In genomic region chr18:12046751-12047335, GRCh38 we compare ENCODE assay signal across 24 cellular contexts. TPM values are rescaled to one million over a fixed set of nuclear protein-coding genes. Genes with fewer than 3 reads are reported as not detected.
A peak's percentile ranks its signal among the peaks of the same experiment; 100 is the strongest.
DNase-seq lines count a peak whose midpoint lies in the region; ATAC-seq, FAIRE-seq and TF ChIP-seq lines count a peak whose summit lies in the region.
"Had no signal": no experiment of that assay in that cellular context is flagged by ENCODE, and none has a peak within 500 bp of the region (broad histone marks: within the 10 kb centered on the region; RNA-seq: fewer than 3 reads in every experiment).

No MANE protein-coding gene starts in this region.

- H3K36me3 ChIP-seq in K562 (ENCODE audit: control insufficient read depth, insufficient read depth, low read length) (no peaks in the 10 kb centered on the region), keratinocyte (ENCODE audit: control insufficient read depth in 2 of 2, extremely low read depth in 1 of 2, insufficient read depth in 2 of 2, low read length in 2 of 2) (no peaks in the 10 kb centered on the region), SK-N-SH (replicated peaks in 1 of 2; ENCODE audit: control insufficient read depth in 1 of 2, insufficient read depth in 2 of 2, low read length in 1 of 2) (no peaks in the 10 kb centered on the region)
- H3K36me3 ChIP-seq: tibial artery had no signal

- peak; percentile 62 for ATAC-seq in K562
- ATAC-seq in HG03571 (IDR thresholded peaks at IDR 0.05; ENCODE audit: unreplicated experiment): no peak
- ATAC-seq in GM18867 (IDR thresholded peaks at IDR 0.05; ENCODE audit: unreplicated experiment): no peak
- ATAC-seq: activated CD4-positive, CD25-positive, alpha-beta regulatory T cell treated with anti-CD3 and anti-CD28 coated beads, Interleukin-2, amount 50 U/mL, for 24 hours had no signal

- H2BK5ac ChIP-seq in H9 (ENCODE audit: insufficient read length, low read length): no peak overlapping the region

- H3K9me1 ChIP-seq in K562 (ENCODE audit: control insufficient read depth, insufficient read depth, low read length) (no peaks in the 10 kb centered on the region), keratinocyte (ENCODE audit: control insufficient read depth, extremely low read depth, insufficient read depth, low read length) (no peaks in the 10 kb centered on the region)

- H2BK12ac ChIP-seq in H9 (ENCODE audit: insufficient read length, low read depth, low read length): no peak overlapping the region

- no peak overlapping the region for H2BK120ac ChIP-seq in H9 (ENCODE audit: low read depth, low read length, poor library complexity, severe bottlenecking)

- H4K20me1 ChIP-seq in H9 (ENCODE audit: control insufficient read depth, insufficient read depth, insufficient read length): no peaks in the 10 kb centered on the region
- H4K20me1 ChIP-seq in K562 (replicated peaks; ENCODE audit: control insufficient read depth, insufficient read depth, low read length): no peaks in the 10 kb centered on the region; the same call in 1 of the 2 replicates
- no peaks in the 10 kb centered on the region for H4K20me1 ChIP-seq in keratinocyte (ENCODE audit: control insufficient read depth, extremely low read depth, insufficient read depth, low read length)
- no peaks in the 10 kb centered on the region for H4K20me1 ChIP-seq in SK-N-SH (ENCODE audit: insufficient read depth)

- no peak overlapping the region for H2BK20ac ChIP-seq in H9 (ENCODE audit: low read depth, low read length, poor library complexity, severe bottlenecking)

- H3K79me1 ChIP-seq in H9 (ENCODE audit: insufficient read depth, low read depth, low read length, poor library complexity, severe bottlenecking): no peaks in the 10 kb centered on the region

- no peak overlapping the region for H3K4ac ChIP-seq in H9 (ENCODE audit: low read depth, low read length)

- POLR2A ChIA-PET in K562 (lab: Yijun Ruan, JAX): no interaction called here
- POLR2A ChIA-PET in SK-N-SH (lab: Yijun Ruan, JAX): no interaction called here

- H3K27me3 ChIP-seq in H9 (ENCODE audit: insufficient read depth, low read length) (no peaks in the 10 kb centered on the region), K562 (ENCODE audit: control insufficient read depth in 2 of 2, insufficient read depth in 2 of 2, low read length in 2 of 2) (peaks cover 2 to 24% of the 10 kb centered on the region in 2 experiments; a peak in 3 of 5 replicates), keratinocyte (ENCODE audit: control insufficient read depth, extremely low read depth, insufficient read depth, low read length) (no peaks in the 10 kb centered on the region), SK-N-SH (ENCODE audit: insufficient read depth) (peaks cover 48% of the 10 kb centered on the region)
- H3K27me3 ChIP-seq: tibial artery had no signal

- H2AK5ac ChIP-seq in H9 (ENCODE audit: insufficient read length, low read length): no peak overlapping the region

- no peak for TF ChIP-seq POLR2A in K562 (conservative IDR thresholded peaks at IDR 0.05)

- no peaks in the 10 kb centered on the region for H3K9me2 ChIP-seq in SK-N-SH

- dilution Hi-C loops in keratinocyte (cut with MboI; ENCODE audit: extremely low pct_ligation_motif_present, low sequenced_read_pairs): no loop called here

- WGBS in H9 (ENCODE audit: extremely low coverage, insufficient read length, low lambda C conversion rate): no CpG with 5 or more reads among the region's 12 CpGs
- WGBS in K562 (ENCODE audit: insufficient coverage, low coverage, missing lambda C conversion rate): 2% methylated on average over 11 of the region's 12 CpGs
- 18% methylated on average over 7 of the region's 12 CpGs for WGBS in SK-N-SH (ENCODE audit: low lambda C conversion rate)

- CTCF ChIA-PET in K562 (lab: Yijun Ruan, JAX; ENCODE audit: low intra/inter-chr PET ratio) (no interaction called here), SK-N-SH (lab: Yijun Ruan, JAX) (interaction anchor here (0.6 kb wide), 1 partner anchor 8 kb away, joined by 5 read pairs; no protein-coding TSS in a partner anchor)

- TF ChIP-seq RAD21 in K562 (CRISPR knock-in tag; conservative IDR thresholded peaks at IDR 0.05 in 1 of 2, IDR thresholded peaks at IDR 0.05 in 1 of 2): peak in 1 of 2 experiments; percentile 22; a peak in 1 of 4 replicates
- TF ChIP-seq RAD21 in SK-N-SH (IDR thresholded peaks at IDR 0.05; ENCODE audit: low read length): no peak

- FAIRE-seq in K562 (lab: Jason Lieb, UNC) (no peak), keratinocyte (lab: Jason Lieb, UNC) (no peak)
- FAIRE-seq: frontal cortex, H54 had no signal

- no peak overlapping the region for H4K5ac ChIP-seq in H9 (ENCODE audit: insufficient read length, low read depth, low read length)

- no TSS peak for BruUV-seq in K562 (replicated peaks; lab: Mats Ljungman, UMichigan)

- H3K4me3 ChIP-seq in K562 (no peak overlapping the region), keratinocyte (ENCODE audit: control insufficient read depth in 2 of 3, extremely low read depth in 1 of 3, insufficient read depth in 2 of 3, low read depth in 1 of 3, low read length in 3 of 3) (no peak overlapping the region), SK-N-SH (ENCODE audit: low read depth in 2 of 2, low read length in 1 of 2) (no peak overlapping the region)
- H3K4me3 ChIP-seq: tibial artery had no signal

- peak; percentile 48 for DNase-seq in D341Med (ENCODE audit: low spot score)
- DNase-seq in H9: no peak
- DNase-seq in K562 (ENCODE audit: extremely low read depth in 1 of 4, low spot score in 3 of 4): no peak
- no peak for DNase-seq in keratinocyte (ENCODE audit: low read depth, low spot score)
- DNase-seq in activated CD4-positive, alpha-beta T cell treated with anti-CD3 and anti-CD28 coated beads, Interleukin-2, amount 50 U/mL, for 48 hours: no peak
- no peak for DNase-seq in SK-N-SH
- DNase-seq: activated CD8-positive, alpha-beta memory T cell treated with anti-CD3 and anti-CD28 coated beads, Interleukin-2, amount 50 U/mL, for 4 hours; activated naive CD4-positive, alpha-beta T cell; COR-L47; effector CD4-positive, alpha-beta T cell; Karpas-422; NCI-H2029 treated with DMSO at 0.1 percent for 48 hours; NCI-H69; stimulated activated CD4-positive, alpha-beta T cell treated with anti-CD3 and anti-CD28 coated beads, Interleukin-4, amount 100 ng/mL, for 1 hour; T-helper 1 cell; tibial artery had no signal

- in situ Hi-C loops in K562 (cut with MboI): no loop called here

- TF ChIP-seq CTCF in H9 (conservative IDR thresholded peaks at IDR 0.05) (peak; percentile 55), K562 (IDR thresholded peaks at IDR 0.05 in 2 of 3, conservative IDR thresholded peaks at IDR 0.05 in 1 of 3; ENCODE audit: insufficient read depth in 2 of 3, low read depth in 1 of 3, low read length in 3 of 3) (peak in 1 of 3 experiments; percentile 42; a peak in 2 of 6 replicates), keratinocyte (optimal IDR thresholded peaks at IDR 0.05 in 1 of 3, IDR thresholded peaks at IDR 0.05 in 1 of 3, conservative IDR thresholded peaks at IDR 0.05 in 1 of 3; ENCODE audit: extremely low read depth in 1 of 3, insufficient read depth in 2 of 3, low read length in 3 of 3) (peak in 2 of 3 experiments; percentile 15 to 36), SK-N-SH (IDR thresholded peaks at IDR 0.05) (no peak)

- H3K18ac ChIP-seq in H9 (ENCODE audit: insufficient read length, low read depth, low read length): no peak overlapping the region

- H3K27ac ChIP-seq in H9 (ENCODE audit: insufficient read length, low read depth, low read length): no peak overlapping the region
- H3K27ac ChIP-seq in K562 (ENCODE audit: extremely low read depth, low read depth, low read length): no peak overlapping the region
- H3K27ac ChIP-seq in keratinocyte (ENCODE audit: control insufficient read depth, insufficient read depth, low read length): no peak overlapping the region
- H3K27ac ChIP-seq in SK-N-SH (ENCODE audit: low read depth in 2 of 2, low read length in 1 of 2): no peak overlapping the region
- H3K27ac ChIP-seq: HL-60, tibial artery had no signal

- H3K9me3 ChIP-seq in H9 (ENCODE audit: control insufficient read depth, low read depth, low read length) (no peaks in the 10 kb centered on the region), K562 (replicated peaks; ENCODE audit: control insufficient read depth, insufficient read depth, low read depth, low read length) (no peaks in the 10 kb centered on the region), keratinocyte (ENCODE audit: control insufficient read depth, low read depth, low read length) (no peaks in the 10 kb centered on the region), SK-N-SH (no peaks in the 10 kb centered on the region)
- H3K9me3 ChIP-seq: tibial artery had no signal

- H3K9me3 Mint-ChIP-seq in H9: no peaks in the 10 kb centered on the region

- H3K4me3 Mint-ChIP-seq in H9: no peak overlapping the region

- H4K91ac ChIP-seq in H9 (ENCODE audit: insufficient read length, low read depth, low read length): no peak overlapping the region

- H3K36me3 Mint-ChIP-seq in H9 (ENCODE audit: insufficient read depth in 1 of 3, low read depth in 3 of 3): no peaks in the 10 kb centered on the region

- no peak overlapping the region for H2BK15ac ChIP-seq in H9 (ENCODE audit: low read depth, low read length)

- peaks cover 0 to 8% of the 10 kb centered on the region in 2 experiments; a peak in 2 of 4 replicates for H3K4me1 Mint-ChIP-seq in H9

- TF ChIP-seq EP300 in K562 (IDR thresholded peaks at IDR 0.05; ENCODE audit: low read length) (no peak), SK-N-SH (IDR thresholded peaks at IDR 0.05; ENCODE audit: borderline replicate concordance in 1 of 2, low read depth in 1 of 2, low read length in 1 of 2) (no peak)

- H2AFZ ChIP-seq in H9 (ENCODE audit: low read length) (no peak overlapping the region), K562 (ENCODE audit: low read depth, low read length) (no peak overlapping the region), keratinocyte (ENCODE audit: control insufficient read depth, low read length) (no peak overlapping the region), SK-N-SH (ENCODE audit: low read depth) (no peak overlapping the region)

- no peaks in the 10 kb centered on the region for H3F3A ChIP-seq in SK-N-SH (replicated peaks; ENCODE audit: insufficient read depth)

- H3K27me3 Mint-ChIP-seq in H9 (ENCODE audit: low read depth): no peaks in the 10 kb centered on the region; the same call in 1 of the 2 replicates

- no peak overlapping the region for H3K27ac Mint-ChIP-seq in H9

- H3K14ac ChIP-seq in H9 (ENCODE audit: insufficient read depth, low read length): no peak overlapping the region

- H3K23me2 ChIP-seq in H9 (ENCODE audit: insufficient read length, low read depth, low read length, poor library complexity, severe bottlenecking): no peaks in the 10 kb centered on the region

- H4K8ac ChIP-seq in H9 (replicated peaks; ENCODE audit: insufficient read length, low read depth, low read length): no peak overlapping the region

- H3K9ac ChIP-seq in H9 (ENCODE audit: extremely low read depth, insufficient read length, low read length): no peak overlapping the region
- H3K9ac ChIP-seq in K562 (ENCODE audit: insufficient read depth in 1 of 2, low read depth in 2 of 2, low read length in 2 of 2): no peak overlapping the region
- no peak overlapping the region for H3K9ac ChIP-seq in keratinocyte (ENCODE audit: control insufficient read depth, extremely low read depth, insufficient read depth, low read length)
- H3K9ac ChIP-seq in SK-N-SH: no peak overlapping the region

- intact Hi-C loops in K562 (cut with micrococcal nuclease): no loop called here

- H3K56ac ChIP-seq in H9 (ENCODE audit: insufficient read length, low read depth, low read length): no peak overlapping the region

- H3K4me2 ChIP-seq in H9 (ENCODE audit: insufficient read depth, insufficient read length, low read length) (no peak overlapping the region), K562 (ENCODE audit: insufficient read depth, low read length) (no peak overlapping the region), keratinocyte (ENCODE audit: control insufficient read depth, extremely low read depth, insufficient read depth, low read depth, low read length) (no peak overlapping the region), SK-N-SH (no peak overlapping the region)

- H3K79me2 ChIP-seq in H9 (ENCODE audit: insufficient read depth, low read length) (no peaks in the 10 kb centered on the region), K562 (ENCODE audit: control insufficient read depth, insufficient read depth, low read length) (no peaks in the 10 kb centered on the region), keratinocyte (ENCODE audit: control insufficient read depth, insufficient read depth, low read length) (no peaks in the 10 kb centered on the region), SK-N-SH (ENCODE audit: insufficient read depth) (no peaks in the 10 kb centered on the region)

- no peak overlapping the region for H3T11ph ChIP-seq in H9 (ENCODE audit: low read length)

- H3K4me1 ChIP-seq in H9 (ENCODE audit: insufficient read depth, low read length) (no peaks in the 10 kb centered on the region), K562 (replicated peaks in 1 of 2; ENCODE audit: control insufficient read depth in 2 of 2, insufficient read depth in 2 of 2, low read length in 2 of 2) (peaks cover 0 to 5% of the 10 kb centered on the region in 2 experiments; a peak in 2 of 5 replicates), keratinocyte (ENCODE audit: control insufficient read depth, extremely low read depth, insufficient read depth, low read length) (peaks cover 4% of the 10 kb centered on the region), SK-N-SH (ENCODE audit: control insufficient read depth in 1 of 2, insufficient read depth in 2 of 2, low read depth in 1 of 2, low read length in 1 of 2) (no peaks in the 10 kb centered on the region)
- H3K4me1 ChIP-seq: tibial artery had no signal

- H3K23ac ChIP-seq in H9 (ENCODE audit: insufficient read length, low read depth, low read length): no peak overlapping the region

RNA-seq across cellular contexts. Expression of gene ANKRD62, which starts 46.8 kb away (rescaled TPM):
- not detected in 2 replicates for total RNA-seq in H9 (2021)
- 1.8 and 4.9 TPM in 2 replicates for total RNA-seq in K562 (2011; cell fraction: chromatin; rRNA removed; ENCODE audit: low replicate concordance)
- total RNA-seq in K562 (2011; cell fraction: nucleolus; rRNA removed): 1.0 and 2.2 TPM in 2 replicates
- 1.9 and 2.1 TPM in 2 replicates for total RNA-seq in K562 (2011; cell fraction: nucleoplasm; rRNA removed)
- 0.33 and 0.45 TPM in 2 replicates for total RNA-seq in K562 (2014; rRNA removed)
- total RNA-seq in K562 (2014; rRNA removed; fragmentation: Illumina TruSeq; extraction: Trizol): 0.96 and 1.1 TPM in 2 replicates
- total RNA-seq in K562 (2015; rRNA removed; fragmentation: Illumina TruSeq; extraction: Trizol): 0.83 and 1.1 TPM in 2 replicates
- total RNA-seq in K562 (2021): 0.44 and 0.69 TPM in 2 replicates
- polyA plus RNA-seq in K562 (2011; rRNA removed): not detected in 2 replicates
- polyA plus RNA-seq in K562 (2011; cell fraction: cytosol; rRNA removed): not detected in 2 replicates
- polyA plus RNA-seq in K562 (2011; cell fraction: nucleus; rRNA removed): not detected in 2 replicates
- 0.19 and 0.25 TPM in 2 replicates for polyA plus RNA-seq in K562 (2012)
- polyA plus RNA-seq in K562 (2014; fragmentation: Illumina TruSeq; extraction: Trizol): 0.18 and 0.31 TPM in 2 replicates
- under 1 TPM; 0.28 to 0.48 TPM for polyA plus RNA-seq in K562 (2014; fragmentation: Nextera tagmentation; extraction: Ambion mirVana)
- 0.16 and 0.89 TPM in 2 replicates for polyA plus RNA-seq in K562 (2014; rRNA removed)
- polyA minus RNA-seq in K562 (2011; rRNA and poly(A)+ RNA removed): not detected in 2 replicates
- not detected in 2 replicates for polyA minus RNA-seq in K562 (2011; cell fraction: cytosol; rRNA and poly(A)+ RNA removed)
- 0.11 and 0.13 TPM in 2 replicates for polyA minus RNA-seq in K562 (2011; cell fraction: nucleus; rRNA and poly(A)+ RNA removed)
- polyA plus RNA-seq in keratinocyte: not detected in 3 replicates
- polyA plus RNA-seq in keratinocyte (2011; ENCODE audit: low read depth): 0.22 TPM
- not detected in 2 replicates for polyA plus RNA-seq in keratinocyte (2011; cell fraction: cytosol; rRNA removed)
- polyA plus RNA-seq in keratinocyte (2011; cell fraction: nucleus; rRNA removed): not detected in 2 replicates
- polyA plus RNA-seq in keratinocyte (2012; ENCODE audit: low replicate concordance): not detected in 2 replicates
- polyA minus RNA-seq in keratinocyte: not detected in 3 replicates
- polyA minus RNA-seq in keratinocyte (2011; cell fraction: cytosol; rRNA and poly(A)+ RNA removed): not detected
- polyA minus RNA-seq in keratinocyte (2011; cell fraction: nucleus; rRNA and poly(A)+ RNA removed): not detected in 2 replicates
- polyA plus RNA-seq in SK-N-SH (2012; rRNA removed): not detected in 2 replicates
- not detected in 2 replicates for polyA plus RNA-seq in SK-N-SH (2012; cell fraction: cytosol; rRNA removed)
- not detected in 2 replicates for polyA plus RNA-seq in SK-N-SH (2012; cell fraction: nucleus; rRNA removed)
- total RNA-seq: frontal cortex, lung microvascular endothelial cell had no signal
- polyA plus RNA-seq: neural cell had no signal
